Comparison of ENCODE assay signal across 8 cellular contexts in genomic region chr2:229342376-229342775, GRCh38.
DNase-seq lines count a peak whose midpoint lies in the region; ATAC-seq, FAIRE-seq and TF ChIP-seq lines count a peak whose summit lies in the region.

No MANE protein-coding gene starts in this region.

- 68 to 74% methylated on average over 4 of the region's 4 CpGs for WGBS in lower leg skin, 2 donors

- H3K4me3 ChIP-seq in HL-60 (replicated peaks; ENCODE audit: insufficient read depth, low read length) (no peak overlapping the region), bronchial epithelial cell (ENCODE audit: low read depth, low read length) (no peak overlapping the region), lower leg skin (ENCODE audit: low read depth, poor library complexity, severe bottlenecking) (no peak overlapping the region)

- intact Hi-C loops in lower leg skin (cut with DNase I; ENCODE audit: low total_unique reads), result no loop called here

- FAIRE-seq in bronchial epithelial cell (lab: Jason Lieb, UNC), result no peak

- H3K27me3 ChIP-seq in HL-60 (ENCODE audit: insufficient read depth, poor library complexity, severe bottlenecking) (no peaks in the 10 kb centered on the region), bronchial epithelial cell (ENCODE audit: control insufficient read depth, insufficient read depth, low read length) (no peaks in the 10 kb centered on the region)

- no peak for TF ChIP-seq POLR2A in lower leg skin (IDR thresholded peaks at IDR 0.05)

- H3K36me3 ChIP-seq in bronchial epithelial cell (ENCODE audit: control insufficient read depth, insufficient read depth, low read length), result no peaks in the 10 kb centered on the region

- TF ChIP-seq CTCF in HL-60 (IDR thresholded peaks at IDR 0.05; ENCODE audit: insufficient read depth, low read length) (peak; percentile 36), bronchial epithelial cell (IDR thresholded peaks at IDR 0.05; ENCODE audit: insufficient read depth, low read length, severe bottlenecking) (peak; percentile 69), lower leg skin (IDR thresholded peaks at IDR 0.05) (no peak)

- DNase-seq in DMS53 treated with DMSO at 0.1 percent for 48 hours (lab: John Stamatoyannopoulos, UW; ENCODE audit: unreplicated experiment), result peak; percentile 7
- peak in 1 of 2 experiments; percentile 29 for DNase-seq in HL-60 (ENCODE audit: low read depth in 1 of 2, low spot score in 1 of 2)
- peak; percentile 37 for DNase-seq in bronchial epithelial cell (ENCODE audit: low read depth)
- DNase-seq in myocyte (ENCODE audit: low read depth), result peak; percentile 11
- no peak for DNase-seq in GDM1 (lab: John Stamatoyannopoulos, UW)
- DNase-seq in lower leg skin (ENCODE audit: low spot score in 2 of 2), result no peak

- no peak overlapping the region for H3K27ac ChIP-seq in HL-60 (replicated peaks)

- no peak for ATAC-seq in GM21515 (IDR thresholded peaks at IDR 0.05; ENCODE audit: unreplicated experiment)
- no peak for ATAC-seq in GM19463 (IDR thresholded peaks at IDR 0.05; ENCODE audit: unreplicated experiment)

Comparison
In these comparisons a context has a peak if more than half of its experiments do, and no peak if none do; other contexts are left out.
1. DNase-seq: peak in DMS53 treated with DMSO at 0.1 percent for 48 hours (single experiment), bronchial epithelial cell (single experiment) and myocyte (single experiment); none in GDM1 (single experiment) and lower leg skin (0 of 2).
2. CTCF ChIP-seq: peak in HL-60 (single experiment) and bronchial epithelial cell (single experiment); none in lower leg skin (0 of 3).